ENCODE assay signal across 9 cellular contexts in the genomic region with DNA sequence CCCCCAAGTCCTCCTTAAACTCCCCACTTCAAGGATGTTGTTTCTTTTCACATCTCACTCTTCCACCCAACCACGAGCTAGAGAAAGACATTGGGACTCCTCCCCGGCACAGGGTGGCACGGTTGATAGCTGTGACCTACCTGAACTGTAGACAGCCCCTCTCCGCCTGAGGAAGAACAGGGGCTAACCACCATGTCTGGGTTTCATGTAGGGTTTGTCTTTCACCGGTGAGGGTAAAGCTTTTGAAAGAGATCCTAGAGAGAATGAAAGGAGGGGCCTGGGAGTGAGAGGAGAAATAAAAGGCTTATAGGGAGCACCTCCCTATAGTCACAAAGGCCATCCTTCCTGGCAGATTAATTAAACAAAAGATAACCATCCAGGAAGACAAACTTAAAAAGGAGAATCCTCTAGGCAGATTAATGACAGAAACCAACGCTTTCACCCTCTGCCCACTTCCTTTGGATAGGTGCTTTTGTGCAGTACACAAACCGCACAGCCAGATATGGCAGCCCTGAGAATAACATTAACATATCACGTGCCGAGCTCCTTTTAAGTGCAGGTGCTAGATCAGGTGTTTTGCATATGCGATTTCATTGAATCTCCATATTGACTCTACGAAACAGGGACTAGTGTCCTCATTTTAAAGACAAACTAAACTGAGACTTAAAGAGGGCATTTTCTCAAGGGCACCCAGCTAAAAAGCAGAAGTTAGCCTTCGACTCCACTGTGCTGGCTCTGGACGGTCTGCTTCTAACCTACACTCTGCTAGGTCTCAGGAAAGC.
DNase-seq lines count a peak whose midpoint lies in the region; ATAC-seq and TF ChIP-seq lines count a peak whose summit lies in the region.
"Had no signal": no experiment of that assay in that cellular context is flagged by ENCODE, and none has a peak within 500 bp of the region (broad histone marks: within the 10 kb centered on the region; RNA-seq: fewer than 3 reads in every experiment).

No MANE protein-coding gene starts in this region.

- H3K27me3 ChIP-seq in upper lobe of right lung, result no peaks in the 10 kb centered on the region

- peak; percentile 85 for ATAC-seq in HG02642 (IDR thresholded peaks at IDR 0.05; ENCODE audit: poor library complexity, unreplicated experiment)
- ATAC-seq in stimulated activated naive B cell treated with anti-CD40 and anti-IgM and Interleukin-4, amounts not matched to agents 10 μg/mL and 1 μg/mL and 100 μg/mL, for 72 hours (replicated peaks), result peak; percentile 84
- ATAC-seq in upper lobe of right lung, result no peak

- no peaks in the 10 kb centered on the region for H3K36me3 ChIP-seq in upper lobe of right lung

- peaks cover 2 to 4% of the 10 kb centered on the region in 2 donors for H3K27me3 Mint-ChIP-seq in stimulated activated naive B cell treated with anti-CD40 and anti-IgM and Interleukin-4, amounts not matched to agents 10 μg/mL and 1 μg/mL and 100 μg/mL, for 72 hours

- peaks cover 3% of the 10 kb centered on the region in 2 donors for H3K36me3 Mint-ChIP-seq in stimulated activated naive B cell treated with anti-CD40 and anti-IgM and Interleukin-4, amounts not matched to agents 10 μg/mL and 1 μg/mL and 100 μg/mL, for 72 hours

- H3K4me3 ChIP-seq in upper lobe of right lung, result no peak overlapping the region

- intact Hi-C loops in upper lobe of right lung (cut with DNase I), result no loop called here

- H3K4me3 Mint-ChIP-seq in stimulated activated naive B cell treated with anti-CD40 and anti-IgM and Interleukin-4, amounts not matched to agents 10 μg/mL and 1 μg/mL and 100 μg/mL, for 72 hours, result peak overlapping the region; percentile 64 to 80

- peak; percentile 48 for DNase-seq in NCI-H1092 treated with DMSO at 0.1 percent for 48 hours (lab: John Stamatoyannopoulos, UW)
- no peak for DNase-seq in NCI-H1092 (lab: John Stamatoyannopoulos, UW)
- peak; percentile 86 for DNase-seq in NCI-H146 treated with DMSO at 0.1 percent for 48 hours (lab: John Stamatoyannopoulos, UW; ENCODE audit: unreplicated experiment)
- peak; percentile 18 for DNase-seq in activated T-helper 1 cell treated with Interleukin-2 at 50 U/mL for 16 hours (ENCODE audit: low read depth)
- peak; percentile 66 for DNase-seq in stimulated activated naive B cell treated with anti-CD40 and anti-IgM and Interleukin-4, amounts not matched to agents 10 μg/mL and 1 μg/mL and 100 μg/mL, for 72 hours
- no peak for DNase-seq in NCI-H2171 treated with DMSO at 0.1 percent for 48 hours (lab: John Stamatoyannopoulos, UW)
- no peak for DNase-seq in upper lobe of right lung

- no peak for TF ChIP-seq CTCF in upper lobe of right lung (IDR thresholded peaks at IDR 0.05)

- no peaks in the 10 kb centered on the region for H3K9me3 ChIP-seq in upper lobe of right lung

- no peak overlapping the region for H3K27ac ChIP-seq in upper lobe of right lung
- H3K27ac ChIP-seq: 22Rv1 had no signal

- peaks cover 8% of the 10 kb centered on the region for H3K4me1 ChIP-seq in upper lobe of right lung

- peaks cover 35 to 53% of the 10 kb centered on the region in 2 donors for H3K4me1 Mint-ChIP-seq in stimulated activated naive B cell treated with anti-CD40 and anti-IgM and Interleukin-4, amounts not matched to agents 10 μg/mL and 1 μg/mL and 100 μg/mL, for 72 hours

- H3K9me3 Mint-ChIP-seq in stimulated activated naive B cell treated with anti-CD40 and anti-IgM and Interleukin-4, amounts not matched to agents 10 μg/mL and 1 μg/mL and 100 μg/mL, for 72 hours, result peaks cover 0 to 2% of the 10 kb centered on the region in 2 donors

- H3K27ac Mint-ChIP-seq in stimulated activated naive B cell treated with anti-CD40 and anti-IgM and Interleukin-4, amounts not matched to agents 10 μg/mL and 1 μg/mL and 100 μg/mL, for 72 hours, result peak overlapping the region; percentile 93

Comparison
In these comparisons a context has a peak if more than half of its experiments do, and no peak if none do; other contexts are left out.
1. DNase-seq: peak in NCI-H1092 treated with DMSO at 0.1 percent for 48 hours (single experiment), NCI-H146 treated with DMSO at 0.1 percent for 48 hours (single experiment), activated T-helper 1 cell treated with Interleukin-2 at 50 U/mL for 16 hours (single experiment) and stimulated activated naive B cell treated with anti-CD40 and anti-IgM and Interleukin-4, amounts not matched to agents 10 μg/mL and 1 μg/mL and 100 μg/mL, for 72 hours (single experiment); none in NCI-H1092 (single experiment), NCI-H2171 treated with DMSO at 0.1 percent for 48 hours (single experiment) and upper lobe of right lung (single experiment).